1 cellular context compared by ENCODE assay signal in the genomic region with DNA sequence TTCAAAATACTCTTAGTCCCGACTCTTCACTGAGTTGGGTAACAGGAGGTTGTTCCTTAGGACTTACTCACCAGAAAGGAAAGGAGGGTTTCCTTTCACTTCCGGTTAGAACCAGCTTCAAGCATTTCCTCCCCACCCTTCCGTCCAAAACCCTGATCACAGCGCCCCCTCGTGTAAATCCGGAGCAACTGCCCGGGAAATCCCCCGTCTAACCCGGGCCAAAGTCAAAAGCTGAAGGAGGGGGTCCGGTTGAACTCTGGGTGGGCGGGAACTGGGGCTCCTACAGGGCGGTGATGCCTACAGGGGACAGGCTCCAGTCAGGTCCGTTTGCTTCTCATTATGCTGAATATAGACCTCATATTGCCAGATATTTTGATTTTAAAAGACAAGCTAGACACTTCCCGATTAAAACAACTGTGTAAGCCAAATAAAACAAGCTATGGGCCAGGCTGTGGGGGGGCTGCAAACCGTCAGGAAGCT.
TF ChIP-seq lines count a peak whose summit lies in the region.

No MANE protein-coding gene starts in this region.

TF ChIP-seq in HepG2, 621 proteins besides CTCF, POLR2A, EP300 and RAD21 (continued from another document):
- TF ChIP-seq NPAS2 (CRISPR knock-in tag; IDR thresholded peaks at IDR 0.05; ENCODE audit: borderline replicate concordance) = no peak
- TF ChIP-seq JUNB (CRISPR knock-in tag; IDR thresholded peaks at IDR 0.05; ENCODE audit: borderline replicate concordance) = no peak
- no peak for TF ChIP-seq ZNF768 (CRISPR knock-in tag; IDR thresholded peaks at IDR 0.05)
- TF ChIP-seq ETV6 (CRISPR knock-in tag; conservative IDR thresholded peaks at IDR 0.05) = no peak
- TF ChIP-seq, protein P1, sequence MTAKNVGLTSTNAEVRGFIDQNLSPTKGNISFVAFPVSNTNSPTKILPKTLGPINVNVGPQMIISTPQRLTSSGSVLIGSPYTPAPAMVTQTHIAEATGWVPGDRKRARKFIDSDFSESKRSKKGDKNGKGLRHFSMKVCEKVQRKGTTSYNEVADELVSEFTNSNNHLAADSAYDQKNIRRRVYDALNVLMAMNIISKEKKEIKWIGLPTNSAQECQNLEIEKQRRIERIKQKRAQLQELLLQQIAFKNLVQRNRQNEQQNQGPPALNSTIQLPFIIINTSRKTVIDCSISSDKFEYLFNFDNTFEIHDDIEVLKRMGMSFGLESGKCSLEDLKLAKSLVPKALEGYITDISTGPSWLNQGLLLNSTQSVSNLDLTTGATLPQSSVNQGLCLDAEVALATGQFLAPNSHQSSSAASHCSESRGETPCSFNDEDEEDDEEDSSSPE (CRISPR knock-in tag; IDR thresholded peaks at IDR 0.05) = peak; percentile 57
- TF ChIP-seq ZBTB7B (CRISPR knock-in tag; IDR thresholded peaks at IDR 0.05) = peak; percentile 82; the same call in 1 of the 2 replicates
- TF ChIP-seq, protein P2, sequence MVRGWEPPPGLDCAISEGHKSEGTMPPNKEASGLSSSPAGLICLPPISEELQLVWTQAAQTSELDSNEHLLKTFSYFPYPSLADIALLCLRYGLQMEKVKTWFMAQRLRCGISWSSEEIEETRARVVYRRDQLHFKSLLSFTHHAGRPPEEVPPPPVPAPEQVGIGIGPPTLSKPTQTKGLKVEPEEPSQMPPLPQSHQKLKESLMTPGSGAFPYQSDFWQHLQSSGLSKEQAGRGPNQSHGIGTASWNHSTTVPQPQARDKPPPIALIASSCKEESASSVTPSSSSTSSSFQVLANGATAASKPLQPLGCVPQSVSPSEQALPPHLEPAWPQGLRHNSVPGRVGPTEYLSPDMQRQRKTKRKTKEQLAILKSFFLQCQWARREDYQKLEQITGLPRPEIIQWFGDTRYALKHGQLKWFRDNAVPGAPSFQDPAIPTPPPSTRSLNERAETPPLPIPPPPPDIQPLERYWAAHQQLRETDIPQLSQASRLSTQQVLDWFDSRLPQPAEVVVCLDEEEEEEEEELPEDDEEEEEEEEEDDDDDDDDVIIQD (CRISPR knock-in tag; IDR thresholded peaks at IDR 0.05; ENCODE audit: low read depth) = 0 out of 2 replicates have a peak, but pooled peaks have one; percentile 12
- peak; percentile 57; the same call in 1 of the 2 replicates for TF ChIP-seq NR2C2 (CRISPR knock-in tag; IDR thresholded peaks at IDR 0.05; ENCODE audit: borderline replicate concordance)
- TF ChIP-seq ZFAT (CRISPR knock-in tag; conservative IDR thresholded peaks at IDR 0.05) = no peak
- 0 out of 2 replicates have a peak, but pooled peaks have one; percentile 34 for TF ChIP-seq HOXA5 (CRISPR knock-in tag; IDR thresholded peaks at IDR 0.05)
- TF ChIP-seq REL (CRISPR knock-in tag; conservative IDR thresholded peaks at IDR 0.05) = no peak
- peak; percentile 18; the same call in 1 of the 2 replicates for TF ChIP-seq RARA (CRISPR knock-in tag; IDR thresholded peaks at IDR 0.05)
- TF ChIP-seq SP1 (IDR thresholded peaks at IDR 0.05) = no peak
- TF ChIP-seq SP1 (CRISPR knock-in tag; IDR thresholded peaks at IDR 0.05) = no peak
- TF ChIP-seq, protein P3, sequence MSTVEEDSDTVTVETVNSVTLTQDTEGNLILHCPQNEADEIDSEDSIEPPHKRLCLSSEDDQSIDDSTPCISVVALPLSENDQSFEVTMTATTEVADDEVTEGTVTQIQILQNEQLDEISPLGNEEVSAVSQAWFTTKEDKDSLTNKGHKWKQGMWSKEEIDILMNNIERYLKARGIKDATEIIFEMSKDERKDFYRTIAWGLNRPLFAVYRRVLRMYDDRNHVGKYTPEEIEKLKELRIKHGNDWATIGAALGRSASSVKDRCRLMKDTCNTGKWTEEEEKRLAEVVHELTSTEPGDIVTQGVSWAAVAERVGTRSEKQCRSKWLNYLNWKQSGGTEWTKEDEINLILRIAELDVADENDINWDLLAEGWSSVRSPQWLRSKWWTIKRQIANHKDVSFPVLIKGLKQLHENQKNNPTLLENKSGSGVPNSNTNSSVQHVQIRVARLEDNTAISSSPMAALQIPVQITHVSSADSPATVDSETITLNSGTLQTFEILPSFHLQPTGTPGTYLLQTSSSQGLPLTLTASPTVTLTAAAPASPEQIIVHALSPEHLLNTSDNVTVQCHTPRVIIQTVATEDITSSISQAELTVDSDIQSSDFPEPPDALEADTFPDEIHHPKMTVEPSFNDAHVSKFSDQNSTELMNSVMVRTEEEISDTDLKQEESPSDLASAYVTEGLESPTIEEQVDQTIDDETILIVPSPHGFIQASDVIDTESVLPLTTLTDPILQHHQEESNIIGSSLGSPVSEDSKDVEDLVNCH (CRISPR knock-in tag; IDR thresholded peaks at IDR 0.05) = no peak
- no peak for TF ChIP-seq NCOA5 (CRISPR knock-in tag; IDR thresholded peaks at IDR 0.05)
- TF ChIP-seq, protein P4, sequence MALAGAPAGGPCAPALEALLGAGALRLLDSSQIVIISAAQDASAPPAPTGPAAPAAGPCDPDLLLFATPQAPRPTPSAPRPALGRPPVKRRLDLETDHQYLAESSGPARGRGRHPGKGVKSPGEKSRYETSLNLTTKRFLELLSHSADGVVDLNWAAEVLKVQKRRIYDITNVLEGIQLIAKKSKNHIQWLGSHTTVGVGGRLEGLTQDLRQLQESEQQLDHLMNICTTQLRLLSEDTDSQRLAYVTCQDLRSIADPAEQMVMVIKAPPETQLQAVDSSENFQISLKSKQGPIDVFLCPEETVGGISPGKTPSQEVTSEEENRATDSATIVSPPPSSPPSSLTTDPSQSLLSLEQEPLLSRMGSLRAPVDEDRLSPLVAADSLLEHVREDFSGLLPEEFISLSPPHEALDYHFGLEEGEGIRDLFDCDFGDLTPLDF (CRISPR knock-in tag; IDR thresholded peaks at IDR 0.05) = 0 out of 2 replicates have a peak, but pooled peaks have one; percentile 25
- TF ChIP-seq ZNF282 (IDR thresholded peaks at IDR 0.05; ENCODE audit: partially characterized antibody) = no peak
- no peak for TF ChIP-seq BORCS8-MEF2B (CRISPR knock-in tag; IDR thresholded peaks at IDR 0.05)
- TF ChIP-seq, protein P5, sequence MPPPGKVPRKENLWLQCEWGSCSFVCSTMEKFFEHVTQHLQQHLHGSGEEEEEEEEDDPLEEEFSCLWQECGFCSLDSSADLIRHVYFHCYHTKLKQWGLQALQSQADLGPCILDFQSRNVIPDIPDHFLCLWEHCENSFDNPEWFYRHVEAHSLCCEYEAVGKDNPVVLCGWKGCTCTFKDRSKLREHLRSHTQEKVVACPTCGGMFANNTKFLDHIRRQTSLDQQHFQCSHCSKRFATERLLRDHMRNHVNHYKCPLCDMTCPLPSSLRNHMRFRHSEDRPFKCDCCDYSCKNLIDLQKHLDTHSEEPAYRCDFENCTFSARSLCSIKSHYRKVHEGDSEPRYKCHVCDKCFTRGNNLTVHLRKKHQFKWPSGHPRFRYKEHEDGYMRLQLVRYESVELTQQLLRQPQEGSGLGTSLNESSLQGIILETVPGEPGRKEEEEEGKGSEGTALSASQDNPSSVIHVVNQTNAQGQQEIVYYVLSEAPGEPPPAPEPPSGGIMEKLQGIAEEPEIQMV (CRISPR knock-in tag; IDR thresholded peaks at IDR 0.05; ENCODE audit: low read depth) = peak; percentile 67; the same call in 1 of the 2 replicates
- TF ChIP-seq ZMYM4 (CRISPR knock-in tag; IDR thresholded peaks at IDR 0.05) = peak; percentile 65
- TF ChIP-seq, protein P6, sequence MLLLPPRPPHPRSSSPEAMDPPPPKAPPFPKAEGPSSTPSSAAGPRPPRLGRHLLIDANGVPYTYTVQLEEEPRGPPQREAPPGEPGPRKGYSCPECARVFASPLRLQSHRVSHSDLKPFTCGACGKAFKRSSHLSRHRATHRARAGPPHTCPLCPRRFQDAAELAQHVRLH (CRISPR knock-in tag; IDR thresholded peaks at IDR 0.05; ENCODE audit: borderline replicate concordance, low read depth) = peak; percentile 44; the same call in 1 of the 2 replicates
